ENCODE assay signal across 29 cellular contexts in the genomic region with DNA sequence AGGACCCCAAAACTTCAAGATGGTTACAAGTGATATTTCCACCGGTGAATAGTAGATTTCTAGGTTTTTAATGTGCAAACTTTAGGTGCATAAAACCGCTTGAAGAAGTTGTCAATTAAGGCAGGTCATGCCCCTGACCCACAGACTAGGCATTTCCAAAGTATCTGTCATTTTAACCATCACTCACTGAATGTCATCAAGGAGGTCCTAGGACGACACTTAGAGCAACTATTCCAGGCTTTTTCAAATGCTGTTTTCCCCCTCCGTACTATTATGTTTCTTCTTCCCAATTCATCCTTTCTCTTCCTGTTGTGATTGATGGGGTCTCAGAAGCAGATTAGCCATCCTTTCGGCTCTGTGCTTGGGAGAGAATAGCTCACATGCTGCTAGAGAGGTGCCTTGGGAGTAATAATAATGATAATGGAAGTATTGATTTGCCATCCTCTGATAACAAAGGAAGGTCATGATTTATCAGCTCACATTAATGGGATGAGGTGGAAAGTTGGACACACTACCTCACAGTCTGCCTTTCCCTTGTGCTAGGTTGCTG.
"Had no signal": no experiment of that assay in that cellular context is flagged by ENCODE, and none has a peak within 500 bp of the region (broad histone marks: within the 10 kb centered on the region; RNA-seq: fewer than 3 reads in every experiment).

No MANE protein-coding gene starts in this region.

- ATAC-seq: body of pancreas, Panc1, T-helper 17 cell, WTC11 had no signal

- H3K27ac Mint-ChIP-seq: activated CD4-positive, alpha-beta T cell treated with anti-CD3 and anti-CD28 coated beads, Interleukin-2, amount 10 ng/mL, durations not matched to agents 24 days and 14 days; WTC11 had no signal

- H3K4me3 Mint-ChIP-seq: activated CD4-positive, alpha-beta T cell treated with anti-CD3 and anti-CD28 coated beads, Interleukin-2, amount 10 ng/mL, durations not matched to agents 24 days and 14 days; T-helper 17 cell; WTC11 had no signal

- H3K9me3 ChIP-seq: ascending aorta, body of pancreas, MG63, SJCRH30 had no signal

- DNase-seq: activated CD4-positive, alpha-beta T cell treated with anti-CD3 and anti-CD28 coated beads for 1 hour; activated CD4-positive, alpha-beta T cell treated with anti-CD3 and anti-CD28 coated beads, Interleukin-2, amount 10 ng/mL, durations not matched to agents 24 days and 14 days; activated CD4-positive, alpha-beta T cell treated with anti-CD3 and anti-CD28 coated beads, Interleukin-2, amount 50 U/mL, for 48 hours; activated naive CD4-positive, alpha-beta T cell treated with anti-CD3 and anti-CD28 coated beads, Interleukin-2, amount 50 U/mL, for 16 hours; activated T-cell treated with anti-CD3 and anti-CD28 coated beads for 4 hours; activated T-cell treated with anti-CD3 and anti-CD28 coated beads, Interleukin-2, amount 50 U/mL, for 48 hours; amniotic stem cell; body of pancreas; central memory CD4-positive, alpha-beta T cell; MG63; NCI-H1092 treated with DMSO at 0.1 percent for 48 hours; NCI-H1417 treated with DMSO at 0.1 percent for 48 hours; NCI-H1694 treated with DMSO at 0.1 percent for 48 hours; NCI-H2029 treated with DMSO at 0.1 percent for 48 hours; NCI-H345; NCI-H510A; NCI-H526 treated with DMSO at 0.1 percent for 48 hours; NK-92 treated with Interleukin-12 subunit alpha and Interleukin-12 subunit beta, amount 100 ng/mL, for 24 hours; OCI-M1; Right ventricle myocardium superior; RPMI8226; SJCRH30; T-helper 17 cell; T-helper 9 cell had no signal

- H3K4me3 ChIP-seq: ascending aorta, body of pancreas, coronary artery, MG63, SJCRH30 had no signal

- H3K9me3 Mint-ChIP-seq: activated CD4-positive, alpha-beta T cell treated with anti-CD3 and anti-CD28 coated beads, Interleukin-2, amount 10 ng/mL, durations not matched to agents 24 days and 14 days; WTC11 had no signal

- H3K27me3 Mint-ChIP-seq: activated CD4-positive, alpha-beta T cell treated with anti-CD3 and anti-CD28 coated beads, Interleukin-2, amount 10 ng/mL, durations not matched to agents 24 days and 14 days had no signal

- FAIRE-seq: bronchial epithelial cell had no signal

- H3K36me3 Mint-ChIP-seq: WTC11 had no signal

- H3K27ac ChIP-seq: ascending aorta, body of pancreas, coronary artery, SJCRH30 had no signal

- H3K4me1 ChIP-seq: ascending aorta, body of pancreas, SJCRH30 had no signal

- H3K36me3 ChIP-seq: ascending aorta, MG63, SJCRH30 had no signal

- H3K27me3 ChIP-seq: ascending aorta, body of pancreas, MG63 had no signal
